ENCODE assay signal across 3 cellular contexts in the genomic region with DNA sequence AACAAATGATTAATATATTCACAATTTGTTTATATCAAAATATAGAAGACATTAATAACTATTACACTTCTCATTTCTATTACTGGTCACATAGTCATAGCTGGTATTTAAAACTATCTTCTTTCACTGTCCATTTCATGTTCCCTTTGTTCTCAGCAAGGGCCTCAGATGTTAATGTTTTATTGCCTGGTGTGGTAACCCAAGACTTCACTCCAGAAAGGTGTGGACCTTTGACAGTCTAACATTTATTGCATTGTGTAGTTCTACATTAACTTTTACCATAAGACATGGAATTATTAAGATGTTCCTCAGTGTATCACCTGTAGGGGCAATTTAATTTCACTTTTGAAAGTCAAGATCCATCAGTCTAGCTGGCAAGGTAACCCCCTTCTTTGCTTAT.
"Had no signal": no experiment of that assay in that cellular context is flagged by ENCODE, and none has a peak within 500 bp of the region (broad histone marks: within the 10 kb centered on the region; RNA-seq: fewer than 3 reads in every experiment).

No MANE protein-coding gene starts in this region.

- DNase-seq: GDM1, GF-D8 had no signal

- ATAC-seq: GM12878 had no signal

- H3K4me3 ChIP-seq: GM12878 had no signal
